ENCODE assay signal across 8 cellular contexts in the genomic region with DNA sequence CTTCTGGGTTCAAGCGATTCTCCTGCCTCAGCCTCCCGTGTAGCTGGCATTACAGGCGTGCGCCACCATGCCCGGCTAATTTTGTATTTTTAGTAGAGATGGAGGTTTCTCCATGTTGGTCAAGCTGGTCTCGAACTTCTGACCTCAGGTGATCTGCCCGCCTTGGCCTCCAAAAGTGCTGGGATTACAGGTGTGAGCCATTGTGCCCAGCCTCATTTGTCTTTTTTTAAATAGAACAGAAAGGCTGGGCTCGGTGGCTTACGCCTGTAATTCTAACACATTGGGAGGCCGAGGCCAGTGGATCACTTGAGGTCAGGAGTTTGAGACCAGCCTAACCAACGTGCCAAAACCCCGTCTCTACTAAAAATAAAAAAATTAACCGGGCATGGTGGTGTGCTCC. TPM values are rescaled to one million over a fixed set of nuclear protein-coding genes. Genes with fewer than 3 reads are reported as not detected.
DNase-seq lines count a peak whose midpoint lies in the region; ATAC-seq and TF ChIP-seq lines count a peak whose summit lies in the region.
"Not testable (repeated sequence)": the region's sequence is repeated elsewhere in the genome, so short reads cannot be mapped to it uniquely, and the experiment has no call there.
"Had no signal": no experiment of that assay in that cellular context is flagged by ENCODE, and none has a peak within 500 bp of the region (broad histone marks: within the 10 kb centered on the region; RNA-seq: fewer than 3 reads in every experiment).

No MANE protein-coding gene starts in this region.

- peak overlapping the region; percentile 90 for H3K4me3 Mint-ChIP-seq in Caco-2 (ENCODE audit: unreplicated experiment)
- H3K4me3 Mint-ChIP-seq in activated CD4-positive, alpha-beta T cell treated with anti-CD3 and anti-CD28 coated beads, Interleukin-2, amount 10 ng/mL, durations not matched to agents 24 days and 14 days: peak overlapping the region; percentile 43
- peak overlapping the region; percentile 87 for H3K4me3 Mint-ChIP-seq in activated naive CD4-positive, alpha-beta T cell treated with anti-CD3 and anti-CD28 coated beads for 36 hours
- peak overlapping the region; percentile 89 for H3K4me3 Mint-ChIP-seq in central memory CD8-positive, alpha-beta T cell
- H3K4me3 Mint-ChIP-seq in memory B cell: peak overlapping the region; percentile 59
- H3K4me3 Mint-ChIP-seq in neural progenitor cell: peak overlapping the region; percentile 98

- peak overlapping the region; percentile 91 for H3K27ac Mint-ChIP-seq in Caco-2 (ENCODE audit: unreplicated experiment)
- H3K27ac Mint-ChIP-seq in activated CD4-positive, alpha-beta T cell treated with anti-CD3 and anti-CD28 coated beads, Interleukin-2, amount 10 ng/mL, durations not matched to agents 24 days and 14 days; activated naive CD4-positive, alpha-beta T cell treated with anti-CD3 and anti-CD28 coated beads for 36 hours; central memory CD8-positive, alpha-beta T cell (ENCODE audit: low read depth); memory B cell; neural progenitor cell: not testable (repeated sequence)

- not testable (repeated sequence) for H3K27ac ChIP-seq in PC-3 (ENCODE audit: low read length); neural progenitor cell

- not testable (repeated sequence) for H3K27me3 Mint-ChIP-seq in Caco-2 (ENCODE audit: insufficient read depth, unreplicated experiment); activated CD4-positive, alpha-beta T cell treated with anti-CD3 and anti-CD28 coated beads, Interleukin-2, amount 10 ng/mL, durations not matched to agents 24 days and 14 days; activated naive CD4-positive, alpha-beta T cell treated with anti-CD3 and anti-CD28 coated beads for 36 hours (ENCODE audit: low read depth); central memory CD8-positive, alpha-beta T cell; memory B cell; neural progenitor cell (ENCODE audit: insufficient read depth, low read depth)

- TF ChIP-seq CTCF in Caco-2 (IDR thresholded peaks at IDR 0.05; ENCODE audit: insufficient read depth in 1 of 2, low read depth in 1 of 2, low read length in 1 of 2, severe bottlenecking in 1 of 2, unreplicated experiment in 1 of 2); PC-3 (conservative IDR thresholded peaks at IDR 0.05; ENCODE audit: low read depth, low read length); neural progenitor cell (IDR thresholded peaks at IDR 0.05): not testable (repeated sequence)

- not testable (repeated sequence) for H3K4me3 ChIP-seq in Caco-2 (ENCODE audit: low read depth, low read length); neural progenitor cell
- H3K4me3 ChIP-seq in PC-3 (ENCODE audit: low read length): peak overlapping the region; percentile 90

- intact Hi-C loops in Caco-2 (cut with micrococcal nuclease; ENCODE audit: unreplicated experiment): loop anchor here (5.0 to 10.0 kb wide), 2 partner anchors 105 to 242 kb away; a partner anchor contains a TSS
- intact Hi-C loops in PC-3 (cut with micrococcal nuclease); activated naive CD4-positive, alpha-beta T cell treated with anti-CD3 and anti-CD28 coated beads for 36 hours (cut with micrococcal nuclease): not testable (repeated sequence)
- intact Hi-C loops in activated CD4-positive, alpha-beta T cell treated with anti-CD3 and anti-CD28 coated beads, Interleukin-2, amount 10 ng/mL, durations not matched to agents 24 days and 14 days (cut with micrococcal nuclease): loop anchor here (10.0 kb wide), 1 partner anchor 198 kb away; a partner anchor contains a TSS

- peak overlapping the region; percentile 82 for H3K4me2 ChIP-seq in PC-3 (ENCODE audit: low read length)
- H3K4me2 ChIP-seq in neural progenitor cell: not testable (repeated sequence)

- not testable (repeated sequence) for H3K9me2 ChIP-seq in PC-3 (replicated peaks; ENCODE audit: low read length)

- DNase-seq in Caco-2; PC-3; activated CD4-positive, alpha-beta T cell treated with anti-CD3 and anti-CD28 coated beads, Interleukin-2, amount 10 ng/mL, durations not matched to agents 24 days and 14 days; activated naive CD4-positive, alpha-beta T cell treated with anti-CD3 and anti-CD28 coated beads for 36 hours; central memory CD8-positive, alpha-beta T cell (ENCODE audit: low spot score in 2 of 2); memory B cell (ENCODE audit: low spot score in 2 of 2); neural progenitor cell (ENCODE audit: low spot score): not testable (repeated sequence)

- H3F3A ChIP-seq in PC-3 (ENCODE audit: low read length, unreplicated experiment): not testable (repeated sequence)
- H3F3A ChIP-seq in neural progenitor cell (ENCODE audit: low read depth): peaks cover 17% of the 10 kb centered on the region

- peaks cover 10% of the 10 kb centered on the region; the same call in 1 of the 2 replicates for H4K20me1 ChIP-seq in PC-3 (ENCODE audit: low read length)
- not testable (repeated sequence) for H4K20me1 ChIP-seq in neural progenitor cell (ENCODE audit: low read depth)

- not testable (repeated sequence) for H2AFZ ChIP-seq in PC-3 (ENCODE audit: low read length); neural progenitor cell (replicated peaks)

- H3K27me3 ChIP-seq in Caco-2 (replicated peaks; ENCODE audit: control insufficient read depth, insufficient read depth, low read length); PC-3 (ENCODE audit: low read length); neural progenitor cell: not testable (repeated sequence)

- H3K36me3 Mint-ChIP-seq in Caco-2 (ENCODE audit: insufficient read depth, unreplicated experiment): peaks cover 93% of the 10 kb centered on the region
- H3K36me3 Mint-ChIP-seq in activated CD4-positive, alpha-beta T cell treated with anti-CD3 and anti-CD28 coated beads, Interleukin-2, amount 10 ng/mL, durations not matched to agents 24 days and 14 days (ENCODE audit: low read depth): peaks cover 41% of the 10 kb centered on the region
- peaks cover 28% of the 10 kb centered on the region for H3K36me3 Mint-ChIP-seq in activated naive CD4-positive, alpha-beta T cell treated with anti-CD3 and anti-CD28 coated beads for 36 hours (ENCODE audit: low read depth)
- H3K36me3 Mint-ChIP-seq in central memory CD8-positive, alpha-beta T cell (ENCODE audit: insufficient read depth): peaks cover 44% of the 10 kb centered on the region
- peaks cover 19% of the 10 kb centered on the region for H3K36me3 Mint-ChIP-seq in memory B cell
- peaks cover 13% of the 10 kb centered on the region for H3K36me3 Mint-ChIP-seq in neural progenitor cell

- POLR2A ChIA-PET in Caco-2 (lab: Charles Lee): interaction anchor here (0.6 to 1.0 kb wide), 2 partner anchors 8 to 11 kb away, joined by 3 to 7 read pairs; no protein-coding TSS in a partner anchor
- POLR2A ChIA-PET in PC-3 (lab: Charles Lee; ENCODE audit: unreplicated experiment): interaction anchor here (0.6 kb wide), 1 partner anchor 66 kb away, joined by 4 read pairs; no protein-coding TSS in a partner anchor

- H3K9me3 ChIP-seq in Caco-2; PC-3 (ENCODE audit: low read length); neural progenitor cell (ENCODE audit: low read depth): not testable (repeated sequence)

- H3K9ac ChIP-seq in PC-3 (ENCODE audit: low read length); neural progenitor cell: not testable (repeated sequence)

- not testable (repeated sequence) for ATAC-seq in PC-3; central memory CD8-positive, alpha-beta T cell (replicated peaks; ENCODE audit: extremely low read depth, poor library complexity, severe bottlenecking); memory B cell (ENCODE audit: low read depth)

- H3K4me1 ChIP-seq in Caco-2: peaks cover 15% of the 10 kb centered on the region
- not testable (repeated sequence) for H3K4me1 ChIP-seq in PC-3 (ENCODE audit: insufficient read depth, low read length); neural progenitor cell

- CTCF ChIA-PET in Caco-2 (lab: Charles Lee): interaction anchor here (0.7 kb wide), 3 partner anchors 111 to 126 kb away, joined by 3 to 4 read pairs (median 3); no protein-coding TSS in a partner anchor
- CTCF ChIA-PET in PC-3 (lab: Charles Lee): not testable (repeated sequence)
- CTCF ChIA-PET in activated naive CD4-positive, alpha-beta T cell treated with anti-CD3 and anti-CD28 coated beads for 36 hours (lab: Charles Lee): interaction anchor here (0.8 kb wide), 1 partner anchor 370 kb away, joined by 4 read pairs; no protein-coding TSS in a partner anchor

- H3K4me1 Mint-ChIP-seq in Caco-2 (ENCODE audit: low read depth, unreplicated experiment): not testable (repeated sequence)
- H3K4me1 Mint-ChIP-seq in activated CD4-positive, alpha-beta T cell treated with anti-CD3 and anti-CD28 coated beads, Interleukin-2, amount 10 ng/mL, durations not matched to agents 24 days and 14 days: peaks cover 25% of the 10 kb centered on the region
- peaks cover 25% of the 10 kb centered on the region for H3K4me1 Mint-ChIP-seq in activated naive CD4-positive, alpha-beta T cell treated with anti-CD3 and anti-CD28 coated beads for 36 hours (ENCODE audit: low read depth)
- peaks cover 36% of the 10 kb centered on the region for H3K4me1 Mint-ChIP-seq in central memory CD8-positive, alpha-beta T cell
- peaks cover 18% of the 10 kb centered on the region for H3K4me1 Mint-ChIP-seq in memory B cell
- H3K4me1 Mint-ChIP-seq in neural progenitor cell: peaks cover 12% of the 10 kb centered on the region

- H3K79me2 ChIP-seq in PC-3 (ENCODE audit: low read length): peaks cover 83% of the 10 kb centered on the region
- peaks cover 37% of the 10 kb centered on the region for H3K79me2 ChIP-seq in neural progenitor cell (ENCODE audit: low read depth)

- H3K36me3 ChIP-seq in Caco-2 (ENCODE audit: control insufficient read depth, insufficient read depth, low read length); neural progenitor cell: not testable (repeated sequence)
- H3K36me3 ChIP-seq in PC-3 (ENCODE audit: low read depth, low read length): peaks cover 30% of the 10 kb centered on the region; the same call in 1 of the 2 replicates

- H3K9me3 Mint-ChIP-seq in Caco-2 (ENCODE audit: unreplicated experiment); activated CD4-positive, alpha-beta T cell treated with anti-CD3 and anti-CD28 coated beads, Interleukin-2, amount 10 ng/mL, durations not matched to agents 24 days and 14 days; activated naive CD4-positive, alpha-beta T cell treated with anti-CD3 and anti-CD28 coated beads for 36 hours; central memory CD8-positive, alpha-beta T cell; memory B cell; neural progenitor cell: not testable (repeated sequence)

- not testable (repeated sequence) for BruUV-seq in Caco-2 (replicated peaks; lab: Mats Ljungman, UMichigan); PC-3 (replicated peaks; lab: Mats Ljungman, UMichigan)

RNA-seq across cellular contexts. Expression of a gene that starts 2.0 kb away (rescaled TPM):
- total RNA-seq in Caco-2 (2022) (286 and 293 TPM in 2 replicates), PC-3 (2014; rRNA removed) (147 and 167 TPM in 2 replicates), neural progenitor cell (ENCODE audit: low replicate concordance) (66.6 and 80.1 TPM in 2 replicates)
- 75.9 and 78.8 TPM in 2 replicates for total RNA-seq in activated CD4-positive, alpha-beta T cell treated with anti-CD3 and anti-CD28 coated beads, Interleukin-2, amount 10 ng/mL, durations not matched to agents 24 days and 14 days
- total RNA-seq in activated naive CD4-positive, alpha-beta T cell treated with anti-CD3 and anti-CD28 coated beads for 36 hours: 10 to 100 TPM; 38.2 to 38.9 TPM

RNA-seq across cellular contexts. Expression of a gene that starts 5.7 kb away (rescaled TPM):
- total RNA-seq in Caco-2 (2022) (0.27 TPM in 1 of 2 replicates, not detected in the other), PC-3 (2014; rRNA removed) (not detected in 2 replicates), neural progenitor cell (ENCODE audit: low replicate concordance) (not detected in 2 replicates)
- total RNA-seq in activated CD4-positive, alpha-beta T cell treated with anti-CD3 and anti-CD28 coated beads, Interleukin-2, amount 10 ng/mL, durations not matched to agents 24 days and 14 days: 0.19 TPM in 1 of 2 replicates, not detected in the other
- not detected for total RNA-seq in activated naive CD4-positive, alpha-beta T cell treated with anti-CD3 and anti-CD28 coated beads for 36 hours
- total RNA-seq: Right ventricle myocardium inferior had no signal

RNA-seq across cellular contexts. Expression of a gene that starts 27.9 kb away (rescaled TPM):
- total RNA-seq in Caco-2 (2022) (117 and 124 TPM in 2 replicates), PC-3 (2014; rRNA removed) (73.7 and 80.1 TPM in 2 replicates), neural progenitor cell (ENCODE audit: low replicate concordance) (17.2 and 37.9 TPM in 2 replicates)
- total RNA-seq in activated CD4-positive, alpha-beta T cell treated with anti-CD3 and anti-CD28 coated beads, Interleukin-2, amount 10 ng/mL, durations not matched to agents 24 days and 14 days: 42.3 and 43.1 TPM in 2 replicates
- total RNA-seq in activated naive CD4-positive, alpha-beta T cell treated with anti-CD3 and anti-CD28 coated beads for 36 hours: 10 to 100 TPM; 19.4 to 19.5 TPM

RNA-seq across cellular contexts. Expression of a gene that starts 36.0 kb away (rescaled TPM):
- total RNA-seq in Caco-2 (2022) (9.1 and 9.5 TPM in 2 replicates), PC-3 (2014; rRNA removed) (2.8 and 7.3 TPM in 2 replicates), neural progenitor cell (ENCODE audit: low replicate concordance) (8.1 and 13.9 TPM in 2 replicates)
- total RNA-seq in activated CD4-positive, alpha-beta T cell treated with anti-CD3 and anti-CD28 coated beads, Interleukin-2, amount 10 ng/mL, durations not matched to agents 24 days and 14 days: 0.84 and 1.0 TPM in 2 replicates
- total RNA-seq in activated naive CD4-positive, alpha-beta T cell treated with anti-CD3 and anti-CD28 coated beads for 36 hours: under 1 TPM; 0.17 to 0.20 TPM

Comparison
In these comparisons a context has a peak if more than half of its experiments do, and no peak if none do; other contexts are left out.
1. H3K4me3 Mint-ChIP-seq: peak in every context shown above with its lines; median percentile 98 in neural progenitor cell; 90 in Caco-2; 89 in central memory CD8-positive, alpha-beta T cell; 87 in activated naive CD4-positive, alpha-beta T cell treated with anti-CD3 and anti-CD28 coated beads for 36 hours; 59 in memory B cell; 43 in activated CD4-positive, alpha-beta T cell treated with anti-CD3 and anti-CD28 coated beads, Interleukin-2, amount 10 ng/mL, durations not matched to agents 24 days and 14 days.